Comparison of ENCODE assay signal across 10 cellular contexts in the genomic region with DNA sequence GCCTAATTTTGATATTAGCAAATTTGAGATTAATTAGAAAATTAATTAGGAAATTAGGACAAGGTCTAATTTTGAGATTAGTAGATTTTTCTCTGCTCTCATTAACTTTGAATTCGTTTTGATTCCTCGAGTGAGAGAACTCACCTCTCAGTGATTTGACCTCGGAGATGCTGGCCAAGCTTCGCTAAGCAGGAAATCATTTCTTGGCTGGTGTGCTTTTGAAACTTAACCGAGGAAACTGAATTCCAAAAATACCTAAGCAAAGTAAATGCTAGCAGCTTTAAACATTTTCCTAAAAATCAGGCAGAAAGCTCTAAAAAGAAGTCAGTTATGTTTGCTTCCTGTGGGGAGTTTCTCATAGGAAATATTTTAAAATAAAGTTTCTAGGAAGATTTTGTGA. TPM values are rescaled to one million over a fixed set of nuclear protein-coding genes. Genes with fewer than 3 reads are reported as not detected.
A peak's percentile ranks its signal among the peaks of the same experiment; 100 is the strongest.
DNase-seq lines count a peak whose midpoint lies in the region; ATAC-seq, FAIRE-seq and TF ChIP-seq lines count a peak whose summit lies in the region.
"Had no signal": no experiment of that assay in that cellular context is flagged by ENCODE, and none has a peak within 500 bp of the region (broad histone marks: within the 10 kb centered on the region; RNA-seq: fewer than 3 reads in every experiment).

No MANE protein-coding gene starts in this region.

- H3K27ac ChIP-seq in lower lobe of right lung = peak overlapping the region; percentile 39

- peaks cover 23% of the 10 kb centered on the region for H3K4me1 ChIP-seq in lower lobe of right lung

- no peak for TF ChIP-seq CTCF in lower lobe of right lung (IDR thresholded peaks at IDR 0.05)

- DNase-seq in A172 (ENCODE audit: low spot score) = peak; percentile 2
- DNase-seq in GM04503 (ENCODE audit: low read depth) = peak; percentile 14
- peak; percentile 45 for DNase-seq in amniotic epithelial cell (ENCODE audit: low read depth)
- no peak for DNase-seq in lower lobe of right lung
- no peak for DNase-seq in NCI-H510A (lab: John Stamatoyannopoulos, UW)
- DNase-seq in NCI-H524 (lab: John Stamatoyannopoulos, UW) = no peak
- DNase-seq in frontal cortex (ENCODE audit: low spot score in 2 of 2) = no peak
- DNase-seq: activated CD8-positive, alpha-beta memory T cell treated with anti-CD3 and anti-CD28 coated beads for 24 hours; stimulated activated CD4-positive, alpha-beta T cell treated with anti-CD3 and anti-CD28 coated beads, Interleukin-1b, Interleukin-23, amount 100 ng/mL, for 48 hours had no signal

- H3K36me3 ChIP-seq in lower lobe of right lung = peaks cover 10% of the 10 kb centered on the region

- FAIRE-seq in frontal cortex (lab: Jason Lieb, UNC) = no peak

- no peaks in the 10 kb centered on the region for H3K9me3 ChIP-seq in lower lobe of right lung

- ATAC-seq in lower lobe of right lung (no peak), GM21723 (IDR thresholded peaks at IDR 0.05; ENCODE audit: unreplicated experiment) (no peak)

- H3K4me3 ChIP-seq in lower lobe of right lung = peak overlapping the region; percentile 13

- no peaks in the 10 kb centered on the region for H3K27me3 ChIP-seq in lower lobe of right lung (ENCODE audit: low read depth)

- intact Hi-C loops in lower lobe of right lung (cut with DNase I) = no loop called here

RNA-seq across cellular contexts. Expression of gene CDC14A, which starts 34.9 kb away (rescaled TPM):
- 8.0 and 8.3 TPM in 2 replicates for total RNA-seq in A172 (2014; rRNA removed; shearing (Covaris generic))
- total RNA-seq in lower lobe of right lung = 17.8 TPM
- total RNA-seq in frontal cortex = 2.9 TPM

Comparison
In these comparisons a context has a peak if more than half of its experiments do, and no peak if none do; other contexts are left out.
1. DNase-seq: peak in A172 (single experiment), GM04503 (single experiment) and amniotic epithelial cell (single experiment); none in lower lobe of right lung (single experiment), NCI-H510A (single experiment), NCI-H524 (0 of 2) and frontal cortex (0 of 2).